8 cellular contexts compared by ENCODE assay signal in genomic region chr12:116194935-116195431, GRCh38.
A peak's percentile ranks its signal among the peaks of the same experiment; 100 is the strongest.
DNase-seq lines count a peak whose midpoint lies in the region; ATAC-seq and TF ChIP-seq lines count a peak whose summit lies in the region.

No MANE protein-coding gene starts in this region.

- no peak overlapping the region for H3K27ac ChIP-seq in ascending aorta

- H3K4me3 Mint-ChIP-seq in dendritic cell treated with granulocyte-macrophage colony-stimulating factor and Interleukin-4, amounts not matched to agents 40 ng/mL and 50 ng/mL, for 4 days = no peak overlapping the region

- H3K36me3 Mint-ChIP-seq in dendritic cell treated with granulocyte-macrophage colony-stimulating factor and Interleukin-4, amounts not matched to agents 40 ng/mL and 50 ng/mL, for 4 days (ENCODE audit: low read depth) = no peaks in the 10 kb centered on the region

- peaks cover 62% of the 10 kb centered on the region for H3K4me1 Mint-ChIP-seq in dendritic cell treated with granulocyte-macrophage colony-stimulating factor and Interleukin-4, amounts not matched to agents 40 ng/mL and 50 ng/mL, for 4 days (ENCODE audit: low read depth)

- TF ChIP-seq CTCF in ascending aorta (IDR thresholded peaks at IDR 0.05) = no peak

- peaks cover 6 to 27% of the 10 kb centered on the region in 2 donors for H3K4me1 ChIP-seq in ascending aorta

- H3K4me3 ChIP-seq in ascending aorta = no peak overlapping the region
- no peak overlapping the region for H3K4me3 ChIP-seq in H7 (ENCODE audit: insufficient read depth, low read depth, low read length)

- DNase-seq in T-helper 1 cell (peak in 4 of 5 donors; percentile 6 to 62 (median 37)), ascending aorta (ENCODE audit: low spot score in 2 of 2) (no peak), H7 (no peak), NCI-H1092 treated with DMSO at 0.1 percent for 48 hours (lab: John Stamatoyannopoulos, UW) (no peak)
- peak; percentile 71 for DNase-seq in stimulated activated naive CD8-positive, alpha-beta T cell treated with anti-CD3 and anti-CD28 coated beads, Interleukin-15, Interleukin-2, amounts not matched to agents 100 U/mL and 50 U/mL, for 24 hours

- peak overlapping the region; percentile 59 for H3K27ac Mint-ChIP-seq in dendritic cell treated with granulocyte-macrophage colony-stimulating factor and Interleukin-4, amounts not matched to agents 40 ng/mL and 50 ng/mL, for 4 days

- no peaks in the 10 kb centered on the region for H3K27me3 ChIP-seq in ascending aorta
- no peaks in the 10 kb centered on the region for H3K27me3 ChIP-seq in H7 (ENCODE audit: control insufficient read depth, insufficient read depth, low read length)

- ATAC-seq in GM18858 (IDR thresholded peaks at IDR 0.05; ENCODE audit: unreplicated experiment) = peak; percentile 71
- ATAC-seq in HG02798 (IDR thresholded peaks at IDR 0.05; ENCODE audit: poor library complexity, unreplicated experiment) = peak; percentile 85
- peak; percentile 95 for ATAC-seq in stimulated activated naive CD8-positive, alpha-beta T cell treated with anti-CD3 and anti-CD28 coated beads, Interleukin-15, Interleukin-2, amounts not matched to agents 100 U/mL and 50 U/mL, for 24 hours

- intact Hi-C loops in dendritic cell treated with granulocyte-macrophage colony-stimulating factor and Interleukin-4, amounts not matched to agents 40 ng/mL and 50 ng/mL, for 4 days (cut with micrococcal nuclease) = no loop called here
- intact Hi-C loops in ascending aorta (cut with DNase I) = no loop called here

- no peaks in the 10 kb centered on the region for H3K36me3 ChIP-seq in ascending aorta
- H3K36me3 ChIP-seq in H7 (replicated peaks; ENCODE audit: control insufficient read depth, insufficient read depth, low read length) = no peaks in the 10 kb centered on the region

- H3K9me3 Mint-ChIP-seq in dendritic cell treated with granulocyte-macrophage colony-stimulating factor and Interleukin-4, amounts not matched to agents 40 ng/mL and 50 ng/mL, for 4 days = no peaks in the 10 kb centered on the region

- no peaks in the 10 kb centered on the region for H3K9me3 ChIP-seq in ascending aorta

- H3K27me3 Mint-ChIP-seq in dendritic cell treated with granulocyte-macrophage colony-stimulating factor and Interleukin-4, amounts not matched to agents 40 ng/mL and 50 ng/mL, for 4 days = no peaks in the 10 kb centered on the region

Comparison
In these comparisons a context has a peak if more than half of its experiments do, and no peak if none do; other contexts are left out.
1. DNase-seq: peak in T-helper 1 cell (4 of 5) and stimulated activated naive CD8-positive, alpha-beta T cell treated with anti-CD3 and anti-CD28 coated beads, Interleukin-15, Interleukin-2, amounts not matched to agents 100 U/mL and 50 U/mL, for 24 hours (single experiment); none in ascending aorta (0 of 2), H7 (single experiment) and NCI-H1092 treated with DMSO at 0.1 percent for 48 hours (single experiment).
2. Peak in every context shown above with its lines, with median percentiles within 50 percentile points of each other: ATAC-seq.